ENCODE assay signal across 18 cellular contexts in the genomic region with DNA sequence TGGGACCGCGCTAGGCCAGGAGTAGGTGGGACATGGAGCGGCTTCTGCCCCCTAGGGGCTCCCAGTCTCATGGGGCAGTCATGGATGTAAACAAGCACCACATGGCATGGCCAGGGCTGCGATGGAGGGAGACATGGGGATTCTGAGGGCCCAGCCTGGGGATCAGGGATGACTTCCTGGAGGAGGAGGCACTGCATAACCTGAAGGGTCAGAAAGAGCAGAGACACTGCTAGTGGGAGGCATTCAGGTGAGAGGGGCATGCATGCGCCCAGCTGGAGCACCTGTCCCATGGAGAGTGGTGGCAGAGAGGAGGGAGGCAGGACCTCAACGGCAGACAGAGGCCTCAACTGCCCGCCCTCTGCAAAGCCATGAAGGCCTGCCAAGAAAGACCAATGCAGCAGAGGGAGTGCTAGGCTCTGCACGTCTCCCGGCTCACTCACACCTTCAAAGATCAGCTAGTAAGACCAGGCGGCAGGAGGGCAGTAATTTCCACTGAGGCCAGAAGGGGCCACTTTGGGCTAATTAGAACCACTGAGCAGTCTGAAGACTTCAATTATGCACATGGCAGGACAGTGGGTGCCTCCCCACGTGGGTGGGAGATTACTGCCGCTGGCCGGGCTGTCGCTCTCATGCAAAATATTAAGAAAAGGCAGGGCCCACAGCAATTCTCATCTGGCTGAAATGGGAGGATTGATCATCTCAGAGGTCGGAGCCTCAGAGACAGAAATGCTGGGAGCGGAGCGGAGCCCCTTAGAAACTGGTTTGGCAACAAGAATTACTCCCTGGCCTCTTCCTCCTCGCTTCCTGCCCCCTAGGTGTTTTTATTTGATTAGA.
DNase-seq lines count a peak whose midpoint lies in the region; ATAC-seq and TF ChIP-seq lines count a peak whose summit lies in the region.
"Had no signal": no experiment of that assay in that cellular context is flagged by ENCODE, and none has a peak within 500 bp of the region (broad histone marks: within the 10 kb centered on the region; RNA-seq: fewer than 3 reads in every experiment).

No MANE protein-coding gene starts in this region.

- no peaks in the 10 kb centered on the region for H3K27me3 ChIP-seq in H9 (ENCODE audit: insufficient read depth, low read length)
- H3K27me3 ChIP-seq in Panc1 (ENCODE audit: control insufficient read depth, insufficient read depth, low read length): no peaks in the 10 kb centered on the region
- H3K27me3 ChIP-seq: ascending aorta had no signal

- BruUV-seq in Panc1 (replicated peaks; lab: Mats Ljungman, UMichigan): no TSS peak

- intact Hi-C loops in Panc1 (cut with micrococcal nuclease; ENCODE audit: unreplicated experiment): no loop called here

- no peaks in the 10 kb centered on the region for H3K9me3 Mint-ChIP-seq in H9
- H3K9me3 Mint-ChIP-seq: activated CD4-positive, alpha-beta memory T cell treated with anti-CD3 and anti-CD28 coated beads, Interleukin-2, amount 10 ng/mL, durations not matched to agents 7 days and 5 days had no signal

- H2BK12ac ChIP-seq in H9 (ENCODE audit: insufficient read length, low read depth, low read length): no peak overlapping the region

- in situ Hi-C loops in Panc1 (cut with HindIII; ENCODE audit: low pct_unique_long_range_greater_than_20kb, low sequenced_read_pairs): no loop called here

- H4K20me1 ChIP-seq in H9 (ENCODE audit: control insufficient read depth, insufficient read depth, insufficient read length): no peaks in the 10 kb centered on the region

- TF ChIP-seq CTCF in H9 (conservative IDR thresholded peaks at IDR 0.05): peak; percentile 40
- TF ChIP-seq CTCF in Panc1 (IDR thresholded peaks at IDR 0.05): no peak

- no peak overlapping the region; a peak in 1 of 7 replicates for H3K27ac Mint-ChIP-seq in H9
- H3K27ac Mint-ChIP-seq: activated CD4-positive, alpha-beta memory T cell treated with anti-CD3 and anti-CD28 coated beads, Interleukin-2, amount 10 ng/mL, durations not matched to agents 7 days and 5 days had no signal

- peaks cover 7% of the 10 kb centered on the region for H3K27me3 Mint-ChIP-seq in H9 (ENCODE audit: low read depth)

- no peak overlapping the region for H2AFZ ChIP-seq in H9 (ENCODE audit: low read length)

- no peak overlapping the region for H4K91ac ChIP-seq in H9 (ENCODE audit: insufficient read length, low read depth, low read length)

- H3K18ac ChIP-seq in H9 (ENCODE audit: insufficient read length, low read depth, low read length): no peak overlapping the region

- H3K23me2 ChIP-seq in H9 (ENCODE audit: insufficient read length, low read depth, low read length, poor library complexity, severe bottlenecking): no peaks in the 10 kb centered on the region

- H3K4me3 ChIP-seq in Panc1 (ENCODE audit: low read depth in 2 of 2, low read length in 2 of 2): no peak overlapping the region
- H3K4me3 ChIP-seq: ascending aorta, esophagus squamous epithelium had no signal

- no peak overlapping the region for H3T11ph ChIP-seq in H9 (ENCODE audit: low read length)

- no peak overlapping the region for H3K27ac ChIP-seq in H9 (ENCODE audit: insufficient read length, low read depth, low read length)
- H3K27ac ChIP-seq in Panc1 (ENCODE audit: low read length): no peak overlapping the region
- H3K27ac ChIP-seq in substantia nigra (ENCODE audit: low read depth, low read length, poor library complexity, severe bottlenecking): no peak overlapping the region
- H3K27ac ChIP-seq: ascending aorta, KMS-11, neutrophil had no signal

- no CpG with 5 or more reads among the region's 18 CpGs for WGBS in H9 (ENCODE audit: extremely low coverage, insufficient read length, low lambda C conversion rate)

- no peak overlapping the region for H2BK120ac ChIP-seq in H9 (ENCODE audit: low read depth, low read length, poor library complexity, severe bottlenecking)

- H3K23ac ChIP-seq in H9 (ENCODE audit: insufficient read length, low read depth, low read length): no peak overlapping the region

- H3K4me2 ChIP-seq in H9 (ENCODE audit: insufficient read depth, insufficient read length, low read length): no peak overlapping the region
- H3K4me2 ChIP-seq: KMS-11 had no signal

- H3K14ac ChIP-seq in H9 (ENCODE audit: insufficient read depth, low read length): no peak overlapping the region

- DNase-seq in NCI-H2029 treated with DMSO at 0.1 percent for 48 hours (lab: John Stamatoyannopoulos, UW) (peak; percentile 23), NCI-H2029 (lab: John Stamatoyannopoulos, UW) (no peak), H9 (peak; percentile 56), Panc1 (ENCODE audit: low read depth, low spot score) (no peak), left kidney (ENCODE audit: low read depth, low spot score) (peak; percentile 29), substantia nigra (lab: John Stamatoyannopoulos, UW) (no peak)
- DNase-seq: activated CD4-positive, alpha-beta memory T cell treated with anti-CD3 and anti-CD28 coated beads, Interleukin-2, amount 10 ng/mL, durations not matched to agents 7 days and 5 days; activated naive CD4-positive, alpha-beta T cell treated with Interleukin-2 at 50 U/mL for 16 hours; activated T-cell treated with anti-CD3 and anti-CD28 coated beads, Interleukin-2, amount 50 U/mL, for 1 hour; effector CD4-positive, alpha-beta T cell; esophagus squamous epithelium; NCI-H1105 treated with DMSO at 0.1 percent for 48 hours had no signal

- no peak overlapping the region for H2BK15ac ChIP-seq in H9 (ENCODE audit: low read depth, low read length)

- H2BK20ac ChIP-seq in H9 (ENCODE audit: low read depth, low read length, poor library complexity, severe bottlenecking): no peak overlapping the region

- no peak overlapping the region for H2AK5ac ChIP-seq in H9 (ENCODE audit: insufficient read length, low read length)

- 0 out of 2 replicates have a peak, but pooled peaks have one; percentile 53 for ATAC-seq in Panc1
- no peak for ATAC-seq in HG03159 (IDR thresholded peaks at IDR 0.05; ENCODE audit: unreplicated experiment)
- ATAC-seq in HG03097 (IDR thresholded peaks at IDR 0.05; ENCODE audit: low FRiP score, unreplicated experiment): no peak

- 0 out of 5 replicates have a peak overlapping the region, but pooled peaks of 1 of the 2 experiments have one; percentile 46 for H3K4me3 Mint-ChIP-seq in H9

- CTCF ChIA-PET in Panc1 (lab: Charles Lee): no interaction called here

- no peaks in the 10 kb centered on the region for H3K79me1 ChIP-seq in H9 (ENCODE audit: insufficient read depth, low read depth, low read length, poor library complexity, severe bottlenecking)

- no peaks in the 10 kb centered on the region for H3K36me3 Mint-ChIP-seq in H9 (ENCODE audit: insufficient read depth in 1 of 3, low read depth in 3 of 3)
- H3K36me3 Mint-ChIP-seq: CD14-positive monocyte had no signal

- no peak overlapping the region for H4K5ac ChIP-seq in H9 (ENCODE audit: insufficient read length, low read depth, low read length)

- POLR2A ChIA-PET in Panc1 (lab: Charles Lee): no interaction called here

- no peak overlapping the region for H3K56ac ChIP-seq in H9 (ENCODE audit: insufficient read length, low read depth, low read length)

- no peak overlapping the region for H2BK5ac ChIP-seq in H9 (ENCODE audit: insufficient read length, low read length)

- no peak overlapping the region for H3K9ac ChIP-seq in H9 (ENCODE audit: extremely low read depth, insufficient read length, low read length)
- H3K9ac ChIP-seq: KMS-11 had no signal

- H3K4me1 ChIP-seq in H9 (ENCODE audit: insufficient read depth, low read length): no peaks in the 10 kb centered on the region; the same call in 1 of the 2 replicates
- peaks cover 5% of the 10 kb centered on the region; the same call in 1 of the 2 replicates for H3K4me1 ChIP-seq in Panc1 (ENCODE audit: control insufficient read depth, insufficient read depth, low read length)
- H3K4me1 ChIP-seq: ascending aorta had no signal

- peaks cover 34 to 44% of the 10 kb centered on the region in 2 experiments for H3K4me1 Mint-ChIP-seq in H9
- H3K4me1 Mint-ChIP-seq: CD14-positive monocyte had no signal

- H3K9me3 ChIP-seq in H9 (ENCODE audit: control insufficient read depth, low read depth, low read length) (no peaks in the 10 kb centered on the region), Panc1 (ENCODE audit: control insufficient read depth, insufficient read depth, low read depth, low read length) (no peaks in the 10 kb centered on the region)
- H3K9me3 ChIP-seq: ascending aorta, esophagus squamous epithelium, neutrophil had no signal

- H3K79me2 ChIP-seq in H9 (ENCODE audit: insufficient read depth, low read length): no peaks in the 10 kb centered on the region

- H3K36me3 ChIP-seq in Panc1 (ENCODE audit: control insufficient read depth, insufficient read depth, low read length): no peaks in the 10 kb centered on the region
- H3K36me3 ChIP-seq: ascending aorta, esophagus squamous epithelium, neutrophil had no signal

- no peak overlapping the region for H4K8ac ChIP-seq in H9 (replicated peaks; ENCODE audit: insufficient read length, low read depth, low read length)

- no peak overlapping the region for H3K4ac ChIP-seq in H9 (ENCODE audit: low read depth, low read length)

Comparison
In these comparisons a context has a peak if more than half of its experiments do, and no peak if none do; other contexts are left out.
1. DNase-seq: peak in NCI-H2029 treated with DMSO at 0.1 percent for 48 hours (single experiment), H9 (single experiment) and left kidney (single experiment); none in NCI-H2029 (single experiment), Panc1 (single experiment) and substantia nigra (0 of 49).